15 cellular contexts compared by ENCODE assay signal in genomic region chr10:36494386-36494785, GRCh38.
DNase-seq lines count a peak whose midpoint lies in the region; ATAC-seq, FAIRE-seq and TF ChIP-seq lines count a peak whose summit lies in the region.
"Had no signal": no experiment of that assay in that cellular context is flagged by ENCODE, and none has a peak within 500 bp of the region (broad histone marks: within the 10 kb centered on the region; RNA-seq: fewer than 3 reads in every experiment).

No MANE protein-coding gene starts in this region.

- H3K9ac ChIP-seq in fibroblast of lung (ENCODE audit: insufficient read depth, low read length) = no peak overlapping the region

- FAIRE-seq in small intestine (lab: Jason Lieb, UNC) = no peak

- no peak overlapping the region for H3K4me3 ChIP-seq in fibroblast of lung (replicated peaks in 1 of 4; ENCODE audit: control extremely low read depth in 1 of 4, insufficient read depth in 1 of 4, low read depth in 3 of 4, low read length in 4 of 4)
- no peak overlapping the region for H3K4me3 ChIP-seq in GM23338
- no peak overlapping the region for H3K4me3 ChIP-seq in small intestine (ENCODE audit: low read depth in 1 of 2, low read length in 2 of 2)

- no peak overlapping the region for H2AFZ ChIP-seq in fibroblast of lung (ENCODE audit: low read length)
- H2AFZ ChIP-seq in GM23338 = no peak overlapping the region

- peak; percentile 68 for DNase-seq in ELR (ENCODE audit: low read depth)
- DNase-seq in RKO (ENCODE audit: low spot score) = peak; percentile 88
- DNase-seq in fibroblast of lung (ENCODE audit: low read depth in 2 of 2) = peak; percentile 73 to 86
- DNase-seq in osteocyte (ENCODE audit: extremely low spot score, unreplicated experiment) = no peak
- DNase-seq in GM23338 (ENCODE audit: low spot score) = no peak
- DNase-seq in activated T-cell treated with anti-CD3 and anti-CD28 coated beads for 4 hours = no peak
- no peak for DNase-seq in small intestine
- no peak for DNase-seq in stimulated activated CD4-positive, alpha-beta T cell treated with anti-CD3 and anti-CD28 coated beads, Interleukin-2, amount 100 ng/mL, for 24 hours
- DNase-seq: activated CD8-positive, alpha-beta memory T cell treated with anti-CD3 and anti-CD28 coated beads for 24 hours; activated naive CD8-positive, alpha-beta T cell treated with anti-CD3 and anti-CD28 coated beads for 36 hours; CD8-positive, alpha-beta memory T cell; naive B cell; NCI-H1694 treated with DMSO at 0.1 percent for 48 hours; stimulated activated CD4-positive, alpha-beta T cell treated with anti-CD3 and anti-CD28 coated beads, Interleukin-12 subunit alpha, Interleukin-12 subunit beta, amount 100 ng/mL, for 4 hours had no signal

- H3K27me3 ChIP-seq in fibroblast of lung (ENCODE audit: control insufficient read depth, insufficient read depth, low read length) (no peaks in the 10 kb centered on the region), GM23338 (ENCODE audit: insufficient read depth) (no peaks in the 10 kb centered on the region), small intestine (ENCODE audit: control insufficient read depth in 2 of 2, insufficient read depth in 2 of 2, low read length in 2 of 2) (no peaks in the 10 kb centered on the region)

- peak overlapping the region; percentile 50 for H3K27ac Mint-ChIP-seq in osteocyte (ENCODE audit: unreplicated experiment)
- H3K27ac Mint-ChIP-seq in GM23338 = no peak overlapping the region
- H3K27ac Mint-ChIP-seq: activated naive CD8-positive, alpha-beta T cell treated with anti-CD3 and anti-CD28 coated beads for 36 hours; CD8-positive, alpha-beta memory T cell; naive B cell; T-helper 1 cell treated with Interleukin-12 subunit alpha and Interleukin-12 subunit beta and Interleukin-4 antibody, amounts not matched to agents 30 μg/mL and 1 μg/mL, for 36 hours had no signal

- no peak overlapping the region for H3K27ac ChIP-seq in fibroblast of lung (ENCODE audit: insufficient read depth, low read length)
- H3K27ac ChIP-seq in GM23338 (ENCODE audit: low read depth) = no peak overlapping the region
- H3K27ac ChIP-seq in small intestine (ENCODE audit: low read depth in 1 of 2, low read length in 1 of 2) = no peak overlapping the region

- WGBS in small intestine, 3 donors = 58 to 76% (median 58%) methylated on average over 2 of the region's 2 CpGs

- H3K27me3 Mint-ChIP-seq in osteocyte (ENCODE audit: unreplicated experiment) (no peaks in the 10 kb centered on the region), GM23338 (ENCODE audit: insufficient read depth, low read depth, poor library complexity) (peaks cover 2% of the 10 kb centered on the region)
- H3K27me3 Mint-ChIP-seq: activated naive CD8-positive, alpha-beta T cell treated with anti-CD3 and anti-CD28 coated beads for 36 hours; CD8-positive, alpha-beta memory T cell had no signal

- H3K79me2 ChIP-seq in fibroblast of lung (ENCODE audit: control insufficient read depth, insufficient read depth, low read length) (no peaks in the 10 kb centered on the region), GM23338 (replicated peaks; ENCODE audit: insufficient read depth) (no peaks in the 10 kb centered on the region)

- H3K9me3 Mint-ChIP-seq in osteocyte (ENCODE audit: unreplicated experiment) (no peaks in the 10 kb centered on the region), GM23338 (no peaks in the 10 kb centered on the region; the same call in 2 of the 3 replicates)

- H3K9me2 ChIP-seq in GM23338 (ENCODE audit: insufficient read depth) = 0 out of 2 replicates have a peak, but pooled peaks cover 13% of the 10 kb centered on the region

- no peak for TF ChIP-seq CTCF in fibroblast of lung (conservative IDR thresholded peaks at IDR 0.05 in 1 of 2, IDR thresholded peaks at IDR 0.05 in 1 of 2; ENCODE audit: low read depth in 1 of 2, low read length in 2 of 2)
- TF ChIP-seq CTCF in osteocyte (IDR thresholded peaks at IDR 0.05) = no peak
- TF ChIP-seq CTCF in GM23338 (conservative IDR thresholded peaks at IDR 0.05; ENCODE audit: low read depth in 2 of 2) = no peak

- no peak overlapping the region for H3K4me3 Mint-ChIP-seq in osteocyte (ENCODE audit: unreplicated experiment)
- H3K4me3 Mint-ChIP-seq in GM23338 = no peak overlapping the region
- H3K4me3 Mint-ChIP-seq: activated naive CD8-positive, alpha-beta T cell treated with anti-CD3 and anti-CD28 coated beads for 36 hours; CD8-positive, alpha-beta memory T cell; naive B cell; T-helper 1 cell treated with Interleukin-12 subunit alpha and Interleukin-12 subunit beta and Interleukin-4 antibody, amounts not matched to agents 30 μg/mL and 1 μg/mL, for 36 hours had no signal

- ATAC-seq in GM23338 = no peak

- H3K9me3 ChIP-seq in fibroblast of lung (ENCODE audit: control insufficient read depth, insufficient read depth, low read depth, low read length) = no peaks in the 10 kb centered on the region
- no peaks in the 10 kb centered on the region for H3K9me3 ChIP-seq in small intestine (ENCODE audit: control insufficient read depth, low read depth)

- peaks cover 90% of the 10 kb centered on the region for H3K4me1 Mint-ChIP-seq in osteocyte (ENCODE audit: unreplicated experiment)
- H3K4me1 Mint-ChIP-seq in GM23338 = peaks cover 4% of the 10 kb centered on the region; the same call in 2 of the 3 replicates
- H3K4me1 Mint-ChIP-seq: activated naive CD8-positive, alpha-beta T cell treated with anti-CD3 and anti-CD28 coated beads for 36 hours; CD8-positive, alpha-beta memory T cell; naive B cell had no signal

- H4K20me1 ChIP-seq in fibroblast of lung (ENCODE audit: control insufficient read depth, extremely low read depth, insufficient read depth, low read length) (no peaks in the 10 kb centered on the region), GM23338 (replicated peaks; ENCODE audit: insufficient read depth) (no peaks in the 10 kb centered on the region)

- H3K36me3 ChIP-seq in fibroblast of lung (ENCODE audit: control insufficient read depth, insufficient read depth, low read length) (no peaks in the 10 kb centered on the region), GM23338 (ENCODE audit: insufficient read depth) (no peaks in the 10 kb centered on the region), small intestine (ENCODE audit: control insufficient read depth in 2 of 2, insufficient read depth in 2 of 2, low read length in 2 of 2) (no peaks in the 10 kb centered on the region)

- H3F3A ChIP-seq in GM23338 (replicated peaks; ENCODE audit: low read depth) = no peaks in the 10 kb centered on the region

- no peaks in the 10 kb centered on the region for H3K36me3 Mint-ChIP-seq in osteocyte (ENCODE audit: unreplicated experiment)
- H3K36me3 Mint-ChIP-seq in GM23338 (ENCODE audit: low read depth) = no peaks in the 10 kb centered on the region
- H3K36me3 Mint-ChIP-seq: activated naive CD8-positive, alpha-beta T cell treated with anti-CD3 and anti-CD28 coated beads for 36 hours; CD8-positive, alpha-beta memory T cell; naive B cell had no signal

- H3K4me1 ChIP-seq in fibroblast of lung (ENCODE audit: control insufficient read depth, extremely low read depth, insufficient read depth, low read length) (peaks cover 2% of the 10 kb centered on the region), GM23338 (ENCODE audit: insufficient read depth) (peaks cover 5% of the 10 kb centered on the region), small intestine (ENCODE audit: control insufficient read depth in 2 of 2, insufficient read depth in 1 of 2, low read depth in 1 of 2, low read length in 1 of 2) (no peaks in the 10 kb centered on the region)

- H3K4me2 ChIP-seq in fibroblast of lung (ENCODE audit: extremely low read depth, insufficient read depth, low read length) (peak overlapping the region; percentile 8), GM23338 (no peak overlapping the region)

TF ChIP-seq in GM23338, 12 proteins besides CTCF, POLR2A, EP300 and RAD21:
- TF ChIP-seq ZNF114 (CRISPR knock-in tag; IDR thresholded peaks at IDR 0.05) = no peak
- TF ChIP-seq EZH2 (IDR thresholded peaks at IDR 0.05; ENCODE audit: low read depth, unreplicated experiment) = no peak

Comparison
In these comparisons a context has a peak if more than half of its experiments do, and no peak if none do; other contexts are left out.
1. DNase-seq: peak in ELR (single experiment), RKO (single experiment) and fibroblast of lung (2 of 2); none in osteocyte (single experiment), GM23338 (single experiment), activated T-cell treated with anti-CD3 and anti-CD28 coated beads for 4 hours (single experiment), small intestine (single experiment) and stimulated activated CD4-positive, alpha-beta T cell treated with anti-CD3 and anti-CD28 coated beads, Interleukin-2, amount 100 ng/mL, for 24 hours (0 of 2).